In the genomic region with DNA sequence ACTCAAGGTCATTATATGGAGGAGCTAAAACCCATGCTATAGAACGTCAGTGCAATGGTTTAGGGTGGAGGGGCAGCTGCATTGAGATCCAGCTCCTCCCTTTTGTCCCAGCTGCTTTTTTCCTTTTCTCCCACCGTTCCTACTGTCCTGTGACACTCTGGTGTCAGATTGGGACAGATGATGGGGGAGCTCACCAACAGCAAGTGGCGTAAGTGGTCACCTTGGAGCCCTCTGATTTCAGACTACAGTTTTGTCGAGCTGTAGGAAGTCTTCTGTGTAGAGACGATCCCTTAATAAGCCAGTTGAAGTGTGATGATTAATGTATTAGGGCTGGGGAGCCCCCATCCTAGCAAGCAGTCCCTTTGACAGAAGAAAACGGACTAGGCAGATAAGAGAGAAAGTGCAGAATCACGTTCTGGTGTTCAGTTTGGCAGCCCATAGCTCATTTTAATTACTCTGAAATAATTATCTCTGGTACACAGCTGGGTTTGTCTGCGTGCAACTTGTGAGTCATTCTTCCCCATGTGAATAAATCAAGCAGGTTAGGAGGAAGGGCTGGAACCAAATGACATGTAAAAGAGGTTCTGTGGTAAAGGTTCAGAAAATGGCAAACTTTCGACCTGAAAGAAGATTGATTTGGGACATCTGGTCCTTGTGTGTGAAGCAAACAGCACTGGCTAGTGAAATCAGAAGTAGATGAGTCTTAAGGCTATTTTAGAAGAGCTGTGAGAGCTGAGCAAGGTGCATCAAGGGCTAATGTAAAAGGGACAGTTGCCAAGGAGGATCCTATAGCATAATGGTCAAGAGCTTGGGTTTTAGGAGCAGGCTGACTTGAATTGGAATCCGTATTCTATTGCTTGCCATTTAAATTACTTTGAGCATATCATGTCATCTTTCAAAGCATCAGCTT, we compare ENCODE assay signal across 11 cellular contexts.
A peak's percentile ranks its signal among the peaks of the same experiment; 100 is the strongest.
DNase-seq lines count a peak whose midpoint lies in the region; ATAC-seq and TF ChIP-seq lines count a peak whose summit lies in the region.
"Had no signal": no experiment of that assay in that cellular context is flagged by ENCODE, and none has a peak within 500 bp of the region (broad histone marks: within the 10 kb centered on the region; RNA-seq: fewer than 3 reads in every experiment).

No MANE protein-coding gene starts in this region.

- DNase-seq in erythroblast (lab: John Stamatoyannopoulos, UW) (peak; percentile 94 to 98), ACHN (no peak), GM23338 (ENCODE audit: low spot score) (no peak)
- DNase-seq in stimulated activated CD4-positive, alpha-beta T cell treated with anti-CD3 and anti-CD28 coated beads, Interleukin-4, amount 100 ng/mL, for 24 hours: no peak
- DNase-seq in activated CD4-positive, alpha-beta T cell treated with anti-CD3 and anti-CD28 coated beads for 4 hours: no peak
- DNase-seq: activated naive CD8-positive, alpha-beta T cell treated with anti-CD3 and anti-CD28 coated beads, Interleukin-2, amount 10 ng/mL, durations not matched to agents 7 days and 5 days; RPMI8226; upper lobe of right lung had no signal

- H3K4me3 Mint-ChIP-seq in GM23338: no peak overlapping the region
- H3K4me3 Mint-ChIP-seq: activated naive CD8-positive, alpha-beta T cell treated with anti-CD3 and anti-CD28 coated beads, Interleukin-2, amount 10 ng/mL, durations not matched to agents 7 days and 5 days had no signal

- no peaks in the 10 kb centered on the region for H3K9me2 ChIP-seq in GM23338 (ENCODE audit: insufficient read depth)

- H3K4me3 ChIP-seq in GM23338: no peak overlapping the region
- H3K4me3 ChIP-seq: upper lobe of right lung had no signal

- no peaks in the 10 kb centered on the region; the same call in 2 of the 3 replicates for H3K4me1 Mint-ChIP-seq in GM23338

- no peak overlapping the region for H3K27ac Mint-ChIP-seq in GM23338
- H3K27ac Mint-ChIP-seq: activated naive CD8-positive, alpha-beta T cell treated with anti-CD3 and anti-CD28 coated beads, Interleukin-2, amount 10 ng/mL, durations not matched to agents 7 days and 5 days had no signal

- no peaks in the 10 kb centered on the region for H3K4me1 ChIP-seq in GM23338 (ENCODE audit: insufficient read depth)
- H3K4me1 ChIP-seq: upper lobe of right lung had no signal

- no peaks in the 10 kb centered on the region for H3K27me3 Mint-ChIP-seq in GM23338 (ENCODE audit: insufficient read depth, low read depth, poor library complexity)

- no peak overlapping the region for H2AFZ ChIP-seq in GM23338

- no peak for TF ChIP-seq CTCF in GM23338 (conservative IDR thresholded peaks at IDR 0.05; ENCODE audit: low read depth in 2 of 2)

- H3K79me2 ChIP-seq in GM23338 (replicated peaks; ENCODE audit: insufficient read depth): no peaks in the 10 kb centered on the region

- no peaks in the 10 kb centered on the region; the same call in 1 of the 2 replicates for H3K36me3 ChIP-seq in GM23338 (ENCODE audit: insufficient read depth)
- H3K36me3 ChIP-seq: upper lobe of right lung had no signal

- peaks cover 84% of the 10 kb centered on the region for H3K9me3 Mint-ChIP-seq in GM23338
- H3K9me3 Mint-ChIP-seq: activated naive CD8-positive, alpha-beta T cell treated with anti-CD3 and anti-CD28 coated beads, Interleukin-2, amount 10 ng/mL, durations not matched to agents 7 days and 5 days had no signal

- H3K36me3 Mint-ChIP-seq in GM23338 (ENCODE audit: low read depth): no peaks in the 10 kb centered on the region; the same call in 1 of the 3 replicates
- H3K36me3 Mint-ChIP-seq: activated naive CD8-positive, alpha-beta T cell treated with anti-CD3 and anti-CD28 coated beads, Interleukin-2, amount 10 ng/mL, durations not matched to agents 7 days and 5 days had no signal

- ATAC-seq in GM18511 (IDR thresholded peaks at IDR 0.05; ENCODE audit: unreplicated experiment): peak; percentile 83
- ATAC-seq in GM21381 (IDR thresholded peaks at IDR 0.05; ENCODE audit: unreplicated experiment): peak; percentile 77
- peak; percentile 87 for ATAC-seq in HG03354 (IDR thresholded peaks at IDR 0.05; ENCODE audit: poor library complexity, severe bottlenecking, unreplicated experiment)
- ATAC-seq in GM23338: no peak
- ATAC-seq: upper lobe of right lung had no signal

- no peak overlapping the region for H3K4me2 ChIP-seq in GM23338

- in situ Hi-C loops in ACHN (cut with HindIII; ENCODE audit: low pct_ligation_motif_present, low pct_unique_long_range_greater_than_20kb, low sequenced_read_pairs): no loop called here

- no peak overlapping the region for H3K27ac ChIP-seq in GM23338 (ENCODE audit: low read depth)
- H3K27ac ChIP-seq: upper lobe of right lung had no signal

- H3F3A ChIP-seq in GM23338 (replicated peaks; ENCODE audit: low read depth): no peaks in the 10 kb centered on the region

- TF ChIP-seq POLR2A in erythroblast (IDR thresholded peaks at IDR 0.05; ENCODE audit: low read length): peak; percentile 76

- no peaks in the 10 kb centered on the region for H4K20me1 ChIP-seq in GM23338 (replicated peaks; ENCODE audit: insufficient read depth)

- no peaks in the 10 kb centered on the region for H3K27me3 ChIP-seq in GM23338 (ENCODE audit: insufficient read depth)
- H3K27me3 ChIP-seq: upper lobe of right lung had no signal

TF ChIP-seq in GM23338, 12 proteins besides CTCF, POLR2A, EP300 and RAD21 (continues in another document):
- TF ChIP-seq ZNF114 (CRISPR knock-in tag; IDR thresholded peaks at IDR 0.05): no peak
- no peak for TF ChIP-seq ZNF462 (CRISPR knock-in tag; IDR thresholded peaks at IDR 0.05)
- no peak for TF ChIP-seq EZH2 (IDR thresholded peaks at IDR 0.05; ENCODE audit: low read depth, unreplicated experiment)
- no peak for TF ChIP-seq STAT1 (IDR thresholded peaks at IDR 0.05; ENCODE audit: unreplicated experiment)

Comparison
In these comparisons a context has a peak if more than half of its experiments do, and no peak if none do; other contexts are left out.
1. DNase-seq: peak in erythroblast (2 of 2); none in ACHN (single experiment), stimulated activated CD4-positive, alpha-beta T cell treated with anti-CD3 and anti-CD28 coated beads, Interleukin-4, amount 100 ng/mL, for 24 hours (single experiment), activated CD4-positive, alpha-beta T cell treated with anti-CD3 and anti-CD28 coated beads for 4 hours (0 of 2) and GM23338 (single experiment).